Comparison of ENCODE assay signal across 9 cellular contexts in the genomic region with DNA sequence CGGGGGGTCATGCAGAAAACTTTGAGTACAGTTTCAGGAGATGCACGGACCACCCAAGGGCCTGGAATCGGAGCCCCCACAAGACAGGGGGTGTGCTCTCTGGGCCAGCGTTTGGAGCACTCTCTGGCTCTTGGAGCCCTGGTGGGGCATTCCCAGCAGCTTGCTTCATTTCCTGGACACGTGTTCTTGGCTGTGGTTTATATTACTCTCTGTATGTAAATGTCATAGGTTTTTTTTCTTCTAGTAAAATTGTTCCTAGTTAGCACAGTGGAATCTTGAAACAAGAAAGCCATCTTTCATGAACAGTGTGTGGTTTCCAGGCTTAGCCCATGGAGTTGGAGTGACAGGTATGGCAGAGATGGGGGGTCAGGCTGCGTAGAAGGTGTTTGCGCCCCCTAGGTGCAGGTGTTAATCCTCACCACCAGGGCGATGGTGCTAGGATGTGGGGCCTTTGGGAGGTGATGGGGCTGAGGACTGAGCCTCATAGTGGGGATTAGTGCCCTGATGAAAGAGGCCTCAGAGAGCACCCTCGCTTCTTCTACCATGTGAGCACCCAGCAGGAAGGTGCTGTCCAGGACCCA.
A peak's percentile ranks its signal among the peaks of the same experiment; 100 is the strongest.
DNase-seq lines count a peak whose midpoint lies in the region; ATAC-seq and TF ChIP-seq lines count a peak whose summit lies in the region.
"Had no signal": no experiment of that assay in that cellular context is flagged by ENCODE, and none has a peak within 500 bp of the region (broad histone marks: within the 10 kb centered on the region; RNA-seq: fewer than 3 reads in every experiment).

No MANE protein-coding gene starts in this region.

- H3K27ac ChIP-seq in breast epithelium: no peak overlapping the region

- H3K4me1 Mint-ChIP-seq in MCF 10A (ENCODE audit: insufficient read depth, unreplicated experiment): no peaks in the 10 kb centered on the region
- H3K4me1 Mint-ChIP-seq in stimulated activated naive B cell treated with anti-CD40 and anti-IgM and Interleukin-4, amounts not matched to agents 10 μg/mL and 1 μg/mL and 100 μg/mL, for 72 hours: peaks cover 6 to 18% of the 10 kb centered on the region in 2 donors

- no peaks in the 10 kb centered on the region for H3K9me3 ChIP-seq in breast epithelium

- no TSS peak for BruUV-seq in MCF 10A (replicated peaks; lab: Mats Ljungman, UMichigan)

- POLR2A ChIA-PET in MCF 10A (lab: Yijun Ruan, JAX): no interaction called here

- no peak overlapping the region for H3K27ac Mint-ChIP-seq in MCF 10A (ENCODE audit: low read depth, unreplicated experiment)
- no peak overlapping the region for H3K27ac Mint-ChIP-seq in stimulated activated naive B cell treated with anti-CD40 and anti-IgM and Interleukin-4, amounts not matched to agents 10 μg/mL and 1 μg/mL and 100 μg/mL, for 72 hours

- no peaks in the 10 kb centered on the region for H3K9me3 Mint-ChIP-seq in MCF 10A (ENCODE audit: unreplicated experiment)
- H3K9me3 Mint-ChIP-seq in stimulated activated naive B cell treated with anti-CD40 and anti-IgM and Interleukin-4, amounts not matched to agents 10 μg/mL and 1 μg/mL and 100 μg/mL, for 72 hours: no peaks in the 10 kb centered on the region

- DNase-seq in MCF 10A (ENCODE audit: unreplicated experiment): peak; percentile 27
- DNase-seq in breast epithelium (ENCODE audit: low spot score in 2 of 2): no peak
- peak; percentile 16 for DNase-seq in NCI-H526 treated with DMSO at 0.1 percent for 48 hours (lab: John Stamatoyannopoulos, UW)
- no peak for DNase-seq in epithelial cell of proximal tubule (ENCODE audit: low read depth)
- no peak for DNase-seq in stimulated activated naive B cell treated with anti-CD40 and anti-IgM and Interleukin-4, amounts not matched to agents 10 μg/mL and 1 μg/mL and 100 μg/mL, for 72 hours
- DNase-seq in posterior vena cava (ENCODE audit: low spot score): no peak
- DNase-seq in Right ventricle myocardium inferior (ENCODE audit: missing footprints): no peak
- no peak for DNase-seq in SIG-M5 treated with dmso at 0.1 percent for 504 hours (lab: John Stamatoyannopoulos, UW; ENCODE audit: unreplicated experiment)
- DNase-seq: activated CD4-positive, alpha-beta T cell treated with anti-CD3 and anti-CD28 coated beads, Interleukin-2, amount 50 U/mL, for 4 hours had no signal

- peaks cover 3 to 62% of the 10 kb centered on the region in 2 donors for H3K27me3 ChIP-seq in breast epithelium

- no peaks in the 10 kb centered on the region for H3K4me1 ChIP-seq in breast epithelium

- no peak overlapping the region for H3K4me3 Mint-ChIP-seq in MCF 10A (ENCODE audit: unreplicated experiment)
- H3K4me3 Mint-ChIP-seq in stimulated activated naive B cell treated with anti-CD40 and anti-IgM and Interleukin-4, amounts not matched to agents 10 μg/mL and 1 μg/mL and 100 μg/mL, for 72 hours: peak overlapping the region in 1 of 2 donors; percentile 22

- intact Hi-C loops in MCF 10A (cut with micrococcal nuclease): no loop called here
- intact Hi-C loops in breast epithelium (cut with DNase I; ENCODE audit: low total_unique reads): loop anchor here (2.0 kb wide), 1 partner anchor 67 kb away; no protein-coding TSS in a partner anchor
- intact Hi-C loops in posterior vena cava (cut with DNase I): no loop called here
- intact Hi-C loops in Right ventricle myocardium inferior (cut with DNase I): no loop called here

- peak; percentile 62 to 76 for ATAC-seq in stimulated activated naive B cell treated with anti-CD40 and anti-IgM and Interleukin-4, amounts not matched to agents 10 μg/mL and 1 μg/mL and 100 μg/mL, for 72 hours (replicated peaks)
- ATAC-seq in Right ventricle myocardium inferior: no peak

- TF ChIP-seq CTCF in MCF 10A (IDR thresholded peaks at IDR 0.05; ENCODE audit: unreplicated experiment) (no peak), breast epithelium (IDR thresholded peaks at IDR 0.05) (no peak), epithelial cell of proximal tubule (conservative IDR thresholded peaks at IDR 0.05; ENCODE audit: low read depth, low read length) (peak; percentile 26)

- no peak for TF ChIP-seq POLR2A in breast epithelium (IDR thresholded peaks at IDR 0.05)

- CTCF ChIA-PET in MCF 10A (lab: Yijun Ruan, JAX): no interaction called here

- H3K4me3 ChIP-seq in breast epithelium: no peak overlapping the region
- H3K4me3 ChIP-seq in epithelial cell of proximal tubule (ENCODE audit: low read depth, low read length): no peak overlapping the region

- H3K36me3 ChIP-seq in breast epithelium: no peaks in the 10 kb centered on the region

- no peaks in the 10 kb centered on the region for H3K36me3 Mint-ChIP-seq in MCF 10A (ENCODE audit: insufficient read depth, unreplicated experiment)
- no peaks in the 10 kb centered on the region for H3K36me3 Mint-ChIP-seq in stimulated activated naive B cell treated with anti-CD40 and anti-IgM and Interleukin-4, amounts not matched to agents 10 μg/mL and 1 μg/mL and 100 μg/mL, for 72 hours

- peaks cover 24% of the 10 kb centered on the region for H3K27me3 Mint-ChIP-seq in MCF 10A (ENCODE audit: insufficient read depth, unreplicated experiment)
- H3K27me3 Mint-ChIP-seq in stimulated activated naive B cell treated with anti-CD40 and anti-IgM and Interleukin-4, amounts not matched to agents 10 μg/mL and 1 μg/mL and 100 μg/mL, for 72 hours: peaks cover 6 to 21% of the 10 kb centered on the region in 2 donors

Comparison
In these comparisons a context has a peak if more than half of its experiments do, and no peak if none do; other contexts are left out.
1. DNase-seq: peak in MCF 10A (single experiment) and NCI-H526 treated with DMSO at 0.1 percent for 48 hours (single experiment); none in breast epithelium (0 of 2), epithelial cell of proximal tubule (single experiment), stimulated activated naive B cell treated with anti-CD40 and anti-IgM and Interleukin-4, amounts not matched to agents 10 μg/mL and 1 μg/mL and 100 μg/mL, for 72 hours (single experiment), posterior vena cava (single experiment), Right ventricle myocardium inferior (single experiment) and SIG-M5 treated with dmso at 0.1 percent for 504 hours (single experiment).